In the genomic region with DNA sequence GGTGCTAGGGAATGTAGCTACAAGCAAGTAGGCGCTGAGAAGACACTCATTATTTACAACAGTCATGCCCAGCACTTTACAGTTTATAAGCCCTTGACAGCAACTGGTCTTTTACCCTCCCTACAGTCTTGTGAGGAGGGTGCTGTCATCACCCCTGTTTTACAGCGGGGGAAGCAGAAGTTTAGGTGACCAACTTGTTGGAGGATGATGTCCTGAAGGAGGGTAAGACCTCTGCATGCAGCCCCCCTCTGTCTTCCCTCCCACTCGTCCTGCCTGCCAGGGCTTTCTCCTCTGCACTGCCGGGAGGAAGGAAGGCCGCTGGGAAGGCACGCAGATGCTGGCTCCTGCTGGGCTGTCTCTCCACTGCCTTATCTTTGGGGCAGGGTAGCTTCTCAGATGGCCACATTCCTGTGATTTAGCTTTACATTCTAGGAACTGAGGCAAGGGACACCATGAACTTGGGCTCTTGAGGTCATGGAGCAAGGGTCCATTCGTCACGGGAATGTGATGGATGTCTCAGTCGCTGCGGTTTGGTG, we compare ENCODE assay signal across 8 cellular contexts. TPM values are rescaled to one million over a fixed set of nuclear protein-coding genes. Genes with fewer than 3 reads are reported as not detected.
DNase-seq lines count a peak whose midpoint lies in the region; ATAC-seq and TF ChIP-seq lines count a peak whose summit lies in the region.

No MANE protein-coding gene starts in this region.

- TF ChIP-seq EP300 in ovary (IDR thresholded peaks at IDR 0.05), result no peak

- POLR2A ChIA-PET in activated CD4-positive, alpha-beta memory T cell treated with anti-CD3 and anti-CD28 coated beads, Interleukin-2, amount 10 ng/mL, durations not matched to agents 7 days and 5 days (lab: Charles Lee), result no interaction called here

- TF ChIP-seq POLR2A in ovary (IDR thresholded peaks at IDR 0.05), result no peak

- peaks cover 15% of the 10 kb centered on the region for H3K4me1 Mint-ChIP-seq in activated CD4-positive, alpha-beta memory T cell treated with anti-CD3 and anti-CD28 coated beads, Interleukin-2, amount 10 ng/mL, durations not matched to agents 7 days and 5 days

- H3K27me3 Mint-ChIP-seq in activated CD4-positive, alpha-beta memory T cell treated with anti-CD3 and anti-CD28 coated beads, Interleukin-2, amount 10 ng/mL, durations not matched to agents 7 days and 5 days, result peaks cover 34% of the 10 kb centered on the region

- peaks cover 5% of the 10 kb centered on the region for H3K4me1 ChIP-seq in ovary (ENCODE audit: insufficient read depth)

- H3K36me3 Mint-ChIP-seq in activated CD4-positive, alpha-beta memory T cell treated with anti-CD3 and anti-CD28 coated beads, Interleukin-2, amount 10 ng/mL, durations not matched to agents 7 days and 5 days (ENCODE audit: low read depth), result peaks cover 64% of the 10 kb centered on the region

- intact Hi-C loops in ovary (cut with DNase I), result no loop called here

- peaks cover 54% of the 10 kb centered on the region for H3K9me3 Mint-ChIP-seq in activated CD4-positive, alpha-beta memory T cell treated with anti-CD3 and anti-CD28 coated beads, Interleukin-2, amount 10 ng/mL, durations not matched to agents 7 days and 5 days

- H3K9me3 ChIP-seq in ovary, result no peaks in the 10 kb centered on the region

- CTCF ChIA-PET in activated CD4-positive, alpha-beta memory T cell treated with anti-CD3 and anti-CD28 coated beads, Interleukin-2, amount 10 ng/mL, durations not matched to agents 7 days and 5 days (lab: Charles Lee), result no interaction called here

- TF ChIP-seq CTCF in AG10803 (conservative IDR thresholded peaks at IDR 0.05; ENCODE audit: low read length) (peak; percentile 21; the same call in 1 of the 2 replicates), fibroblast of villous mesenchyme (IDR thresholded peaks at IDR 0.05; ENCODE audit: insufficient read depth, low read depth, low read length) (no peak), ovary (IDR thresholded peaks at IDR 0.05) (no peak), GM10266 (IDR thresholded peaks at IDR 0.05; ENCODE audit: control insufficient read depth, insufficient read depth, low read depth, missing control alignments) (no peak)

- H3K27ac ChIP-seq in ovary, result peak overlapping the region in 1 of 2 donors; percentile 81

- no peak for ATAC-seq in GM18870 (IDR thresholded peaks at IDR 0.05; ENCODE audit: unreplicated experiment)

- peak overlapping the region; percentile 92 for H3K4me3 ChIP-seq in AG10803 (ENCODE audit: low read length)
- peak overlapping the region; percentile 92 for H3K4me3 ChIP-seq in fibroblast of villous mesenchyme (ENCODE audit: low read depth, low read length)
- peak overlapping the region; percentile 64 for H3K4me3 ChIP-seq in ovary

- no peaks in the 10 kb centered on the region for H3K27me3 ChIP-seq in ovary

- no peak overlapping the region for H3K27ac Mint-ChIP-seq in activated CD4-positive, alpha-beta memory T cell treated with anti-CD3 and anti-CD28 coated beads, Interleukin-2, amount 10 ng/mL, durations not matched to agents 7 days and 5 days

- DNase-seq in AG10803 (ENCODE audit: low read depth), result peak; percentile 53
- no peak for DNase-seq in activated CD4-positive, alpha-beta memory T cell treated with anti-CD3 and anti-CD28 coated beads, Interleukin-2, amount 10 ng/mL, durations not matched to agents 7 days and 5 days
- DNase-seq in fibroblast of villous mesenchyme (ENCODE audit: low read depth), result peak; percentile 64
- DNase-seq in ovary, result peak in 3 of 5 donors; percentile 24 to 60 (median 54)
- DNase-seq in COR-L47 (lab: John Stamatoyannopoulos, UW), result no peak
- no peak for DNase-seq in amygdala (lab: John Stamatoyannopoulos, UW)
- no peak for DNase-seq in GM10266 (ENCODE audit: extremely low spot score)

- peak overlapping the region; percentile 57 for H3K4me3 Mint-ChIP-seq in activated CD4-positive, alpha-beta memory T cell treated with anti-CD3 and anti-CD28 coated beads, Interleukin-2, amount 10 ng/mL, durations not matched to agents 7 days and 5 days

- WGBS in ovary, 3 donors, result 28 to 39% (median 29%) methylated on average over 10 of the region's 10 CpGs

- no peaks in the 10 kb centered on the region for H3K36me3 ChIP-seq in ovary

RNA-seq across cellular contexts. Expression of a gene that starts 1.0 kb away (rescaled TPM):
- 1 to 10 TPM; 1.3 to 1.5 TPM for total RNA-seq in activated CD4-positive, alpha-beta memory T cell treated with anti-CD3 and anti-CD28 coated beads, Interleukin-2, amount 10 ng/mL, durations not matched to agents 7 days and 5 days
- 35.8 and 62.6 TPM in 2 replicates for total RNA-seq in fibroblast of villous mesenchyme
- 100 to 1,000 TPM in 2 of 7 donors, 10 to 100 TPM in 4, 1 to 10 TPM in 1; 6.5 to 142 (median 36.5) TPM for total RNA-seq in ovary
- 10 to 100 TPM; 36.3 to 76.7 TPM for polyA plus RNA-seq in ovary

RNA-seq across cellular contexts. Expression of a gene that starts 43.3 kb away (rescaled TPM):
- not detected for total RNA-seq in activated CD4-positive, alpha-beta memory T cell treated with anti-CD3 and anti-CD28 coated beads, Interleukin-2, amount 10 ng/mL, durations not matched to agents 7 days and 5 days
- total RNA-seq in fibroblast of villous mesenchyme (0.32 and 1.3 TPM in 2 replicates), ovary (1 to 10 TPM in 3 of 7 donors, under 1 TPM in 1, not detected in 3; 0.26 to 2.0 (median 1.6) TPM)
- polyA plus RNA-seq in ovary, result 1 to 10 TPM in 1 of 2 donors, under 1 TPM in 1; 0.24 to 1.1 TPM

Comparison
In these comparisons a context has a peak if more than half of its experiments do, and no peak if none do; other contexts are left out.
1. DNase-seq: peak in AG10803 (single experiment), fibroblast of villous mesenchyme (single experiment) and ovary (3 of 5); none in activated CD4-positive, alpha-beta memory T cell treated with anti-CD3 and anti-CD28 coated beads, Interleukin-2, amount 10 ng/mL, durations not matched to agents 7 days and 5 days (single experiment), COR-L47 (single experiment), amygdala (0 of 56) and GM10266 (single experiment).
2. Peak in every context shown above with its lines, with median percentiles within 50 percentile points of each other: H3K4me3 ChIP-seq.